ENCODE assay signal across 25 cellular contexts in the genomic region with DNA sequence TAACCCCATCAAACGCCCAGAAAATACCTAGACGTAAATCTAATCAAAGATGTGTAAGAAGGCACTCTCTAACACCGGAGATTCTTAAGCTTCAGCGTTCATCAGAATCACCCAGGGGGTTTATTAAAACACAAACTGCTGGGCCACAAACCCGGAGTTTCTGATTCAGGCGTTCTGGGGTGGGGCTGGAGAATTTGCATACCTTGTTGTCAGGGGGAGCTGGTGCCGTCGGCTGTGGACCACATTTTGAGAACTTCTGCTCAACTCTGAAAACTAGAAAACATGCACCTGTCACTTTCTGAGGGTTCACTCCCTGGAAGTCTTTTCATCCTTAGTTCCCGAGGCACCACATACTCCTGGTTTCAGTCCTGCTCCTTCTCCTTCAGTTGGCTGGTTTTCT. TPM values are rescaled to one million over a fixed set of nuclear protein-coding genes. Genes with fewer than 3 reads are reported as not detected.
"Had no signal": no experiment of that assay in that cellular context is flagged by ENCODE, and none has a peak within 500 bp of the region (broad histone marks: within the 10 kb centered on the region; RNA-seq: fewer than 3 reads in every experiment).

No MANE protein-coding gene starts in this region.

- H3K27ac ChIP-seq: adrenal gland, body of pancreas had no signal

- DNase-seq: activated CD4-positive, alpha-beta memory T cell treated with anti-CD3 and anti-CD28 coated beads, Interleukin-2, amount 10 ng/mL, durations not matched to agents 7 days and 5 days; activated CD4-positive, alpha-beta T cell treated with anti-CD3 and anti-CD28 coated beads for 36 hours; activated CD4-positive, alpha-beta T cell treated with anti-CD3 and anti-CD28 coated beads, Interleukin-2, amount 10 ng/mL, durations not matched to agents 7 days and 5 days; activated CD4-positive, alpha-beta T cell treated with anti-CD3 and anti-CD28 coated beads, Interleukin-2, amount 50 U/mL, for 4 hours; activated CD4-positive, CD25-positive, alpha-beta regulatory T cell; activated CD4-positive, CD25-positive, alpha-beta regulatory T cell treated with anti-CD3 and anti-CD28 coated beads, Interleukin-2, amount 50 U/mL, for 72 hours; activated CD8-positive, alpha-beta memory T cell treated with anti-CD3 and anti-CD28 coated beads, Interleukin-2, amount 50 U/mL, for 48 hours; activated effector memory CD4-positive, alpha-beta T cell treated with Interleukin-2 at 50 U/mL for 16 hours; activated naive CD4-positive, alpha-beta T cell treated with anti-CD3 and anti-CD28 coated beads for 36 hours; activated naive CD8-positive, alpha-beta T cell treated with anti-CD3 and anti-CD28 coated beads for 36 hours; activated naive CD8-positive, alpha-beta T cell treated with anti-CD3 and anti-CD28 coated beads, Interleukin-2, amount 50 U/mL, for 24 hours; activated T-cell treated with anti-CD3 and anti-CD28 coated beads for 4 hours; activated T-cell treated with anti-CD3 and anti-CD28 coated beads, Interleukin-2, amount 50 U/mL, for 24 hours; adrenal gland; amygdala; aorta; body of pancreas; caudate nucleus; effector CD8-positive, alpha-beta T cell; head of caudate nucleus; T-helper 2 cell had no signal

- H3K4me1 Mint-ChIP-seq: activated CD4-positive, alpha-beta memory T cell treated with anti-CD3 and anti-CD28 coated beads, Interleukin-2, amount 10 ng/mL, durations not matched to agents 7 days and 5 days; activated CD4-positive, alpha-beta T cell treated with anti-CD3 and anti-CD28 coated beads, Interleukin-2, amount 10 ng/mL, durations not matched to agents 7 days and 5 days; activated naive CD4-positive, alpha-beta T cell treated with anti-CD3 and anti-CD28 coated beads, Interleukin-2, amount 50 U/mL, for 24 hours; activated T-helper 17 cell treated with anti-CD3 and anti-CD28 coated beads, Interleukin-2, amount 50 U/mL, for 72 hours had no signal

- H3K4me3 Mint-ChIP-seq: activated CD4-positive, alpha-beta memory T cell treated with anti-CD3 and anti-CD28 coated beads, Interleukin-2, amount 10 ng/mL, durations not matched to agents 7 days and 5 days; activated CD4-positive, alpha-beta T cell treated with anti-CD3 and anti-CD28 coated beads for 36 hours; activated CD4-positive, alpha-beta T cell treated with anti-CD3 and anti-CD28 coated beads, Interleukin-2, amount 10 ng/mL, durations not matched to agents 7 days and 5 days; activated naive CD4-positive, alpha-beta T cell treated with anti-CD3 and anti-CD28 coated beads for 36 hours; activated naive CD4-positive, alpha-beta T cell treated with anti-CD3 and anti-CD28 coated beads, Interleukin-2, amount 50 U/mL, for 24 hours; activated naive CD8-positive, alpha-beta T cell treated with anti-CD3 and anti-CD28 coated beads for 36 hours; activated naive CD8-positive, alpha-beta T cell treated with anti-CD3 and anti-CD28 coated beads, Interleukin-2, amount 50 U/mL, for 24 hours; activated T-cell treated with anti-CD3 and anti-CD28 coated beads, Interleukin-2, amount 50 U/mL, for 24 hours; activated T-helper 17 cell treated with anti-CD3 and anti-CD28 coated beads, Interleukin-2, amount 50 U/mL, for 72 hours had no signal

- H3K27ac Mint-ChIP-seq: activated CD4-positive, alpha-beta memory T cell treated with anti-CD3 and anti-CD28 coated beads, Interleukin-2, amount 10 ng/mL, durations not matched to agents 7 days and 5 days; activated CD4-positive, alpha-beta T cell treated with anti-CD3 and anti-CD28 coated beads for 36 hours; activated CD4-positive, alpha-beta T cell treated with anti-CD3 and anti-CD28 coated beads, Interleukin-2, amount 10 ng/mL, durations not matched to agents 7 days and 5 days; activated naive CD4-positive, alpha-beta T cell treated with anti-CD3 and anti-CD28 coated beads for 36 hours; activated naive CD4-positive, alpha-beta T cell treated with anti-CD3 and anti-CD28 coated beads, Interleukin-2, amount 50 U/mL, for 24 hours; activated naive CD8-positive, alpha-beta T cell treated with anti-CD3 and anti-CD28 coated beads for 36 hours; activated T-cell treated with anti-CD3 and anti-CD28 coated beads, Interleukin-2, amount 50 U/mL, for 24 hours; activated T-helper 17 cell treated with anti-CD3 and anti-CD28 coated beads, Interleukin-2, amount 50 U/mL, for 72 hours had no signal

- H3K9me3 ChIP-seq: adrenal gland, body of pancreas had no signal

- ATAC-seq: activated CD4-positive, alpha-beta T cell treated with anti-CD3 and anti-CD28 coated beads for 36 hours; activated naive CD8-positive, alpha-beta T cell treated with anti-CD3 and anti-CD28 coated beads, Interleukin-2, amount 50 U/mL, for 24 hours; activated T-helper 17 cell treated with anti-CD3 and anti-CD28 coated beads, Interleukin-2, amount 50 U/mL, for 72 hours; body of pancreas; esophagus mucosa had no signal

- H3K36me3 ChIP-seq: adrenal gland had no signal

- H3K36me3 Mint-ChIP-seq: activated naive CD4-positive, alpha-beta T cell treated with anti-CD3 and anti-CD28 coated beads, Interleukin-2, amount 50 U/mL, for 24 hours; activated naive CD8-positive, alpha-beta T cell treated with anti-CD3 and anti-CD28 coated beads for 36 hours had no signal

- H3K4me1 ChIP-seq: adrenal gland, body of pancreas had no signal

- H3K27me3 ChIP-seq: body of pancreas had no signal

- H3K4me3 ChIP-seq: adrenal gland, body of pancreas had no signal

- H3K9me3 Mint-ChIP-seq: activated CD4-positive, alpha-beta memory T cell treated with anti-CD3 and anti-CD28 coated beads, Interleukin-2, amount 10 ng/mL, durations not matched to agents 7 days and 5 days; activated CD4-positive, alpha-beta T cell treated with anti-CD3 and anti-CD28 coated beads, Interleukin-2, amount 10 ng/mL, durations not matched to agents 7 days and 5 days; activated naive CD4-positive, alpha-beta T cell treated with anti-CD3 and anti-CD28 coated beads for 36 hours; activated naive CD4-positive, alpha-beta T cell treated with anti-CD3 and anti-CD28 coated beads, Interleukin-2, amount 50 U/mL, for 24 hours; activated naive CD8-positive, alpha-beta T cell treated with anti-CD3 and anti-CD28 coated beads for 36 hours; activated naive CD8-positive, alpha-beta T cell treated with anti-CD3 and anti-CD28 coated beads, Interleukin-2, amount 50 U/mL, for 24 hours; activated T-cell treated with anti-CD3 and anti-CD28 coated beads, Interleukin-2, amount 50 U/mL, for 24 hours; activated T-helper 17 cell treated with anti-CD3 and anti-CD28 coated beads, Interleukin-2, amount 50 U/mL, for 72 hours had no signal

RNA-seq across cellular contexts. Expression of a gene that starts 48.6 kb away (rescaled TPM):
- total RNA-seq: activated CD4-positive, alpha-beta memory T cell treated with anti-CD3 and anti-CD28 coated beads, Interleukin-2, amount 10 ng/mL, durations not matched to agents 7 days and 5 days; activated CD4-positive, alpha-beta T cell treated with anti-CD3 and anti-CD28 coated beads, Interleukin-2, amount 10 ng/mL, durations not matched to agents 7 days and 5 days; activated T-helper 17 cell treated with anti-CD3 and anti-CD28 coated beads, Interleukin-2, amount 50 U/mL, for 72 hours; T-helper 1 cell treated with Interleukin-12 subunit alpha and Interleukin-12 subunit beta and Interleukin-4 antibody, amounts not matched to agents 30 ng/mL and 1 ng/mL, for 36 hours had no signal
